In genomic region chr6:77461796-77462195, GRCh38 we compare ENCODE assay signal across 16 cellular contexts. TPM values are rescaled to one million over a fixed set of nuclear protein-coding genes. Genes with fewer than 3 reads are reported as not detected.
A peak's percentile ranks its signal among the peaks of the same experiment; 100 is the strongest.
DNase-seq lines count a peak whose midpoint lies in the region; TF ChIP-seq lines count a peak whose summit lies in the region.
"Had no signal": no experiment of that assay in that cellular context is flagged by ENCODE, and none has a peak within 500 bp of the region (broad histone marks: within the 10 kb centered on the region; RNA-seq: fewer than 3 reads in every experiment).

No MANE protein-coding gene starts in this region.

- WGBS in hepatocyte (ENCODE audit: low lambda C conversion rate, missing lambda C conversion rate): 69% methylated on average over 8 of the region's 8 CpGs

- H4K20me1 ChIP-seq in hepatocyte (ENCODE audit: insufficient read depth, poor library complexity, severe bottlenecking): no peaks in the 10 kb centered on the region

- H3K9me2 ChIP-seq in hepatocyte (replicated peaks; ENCODE audit: insufficient read depth): no peaks in the 10 kb centered on the region

- in situ Hi-C loops in astrocyte of the cerebellum (cut with HindIII; ENCODE audit: low sequenced_read_pairs): no loop called here

- H3K9me3 ChIP-seq in hepatocyte (ENCODE audit: low read depth): no peaks in the 10 kb centered on the region

- no peaks in the 10 kb centered on the region for H3K36me3 ChIP-seq in hepatocyte (replicated peaks; ENCODE audit: insufficient read depth, low read depth)

- H3K79me2 ChIP-seq in hepatocyte: no peaks in the 10 kb centered on the region

- no peak overlapping the region for H3K27ac ChIP-seq in hepatocyte
- H3K27ac ChIP-seq: RWPE1 had no signal

- TF ChIP-seq CTCF in HFF-Myc (IDR thresholded peaks at IDR 0.05; ENCODE audit: low read depth, low read length, missing control alignments) (no peak), astrocyte of the cerebellum (IDR thresholded peaks at IDR 0.05; ENCODE audit: low read depth, low read length, missing control alignments) (no peak), hepatocyte (IDR thresholded peaks at IDR 0.05; ENCODE audit: poor library complexity) (no peak)

- H2AFZ ChIP-seq in hepatocyte: no peak overlapping the region

- peak overlapping the region; percentile 96 for H3K4me2 ChIP-seq in hepatocyte

- H3K27me3 ChIP-seq in hepatocyte: peaks cover 40% of the 10 kb centered on the region

- peaks cover 11% of the 10 kb centered on the region for H3K4me1 ChIP-seq in hepatocyte (ENCODE audit: insufficient read depth)

- DNase-seq in HFF-Myc (ENCODE audit: extremely low read depth, low read depth) (no peak), astrocyte of the cerebellum (ENCODE audit: low read depth) (no peak), hepatocyte (ENCODE audit: low spot score) (no peak), retina (peak; percentile 20), COLO668 (lab: John Stamatoyannopoulos, UW; ENCODE audit: unreplicated experiment) (no peak), epidermal melanocyte (ENCODE audit: insufficient read length, low spot score) (no peak), germinal center (ENCODE audit: low spot score) (no peak)
- DNase-seq in stimulated activated CD4-positive, alpha-beta T cell treated with anti-CD3 and anti-CD28 coated beads, Interleukin-4, amount 100 ng/mL, for 24 hours: no peak
- DNase-seq: activated CD4-positive, CD25-positive, alpha-beta regulatory T cell treated with anti-CD3 and anti-CD28 coated beads, Interleukin-2, amount 50 U/mL, for 72 hours; activated effector memory CD4-positive, alpha-beta T cell treated with anti-CD3 and anti-CD28 coated beads, Interleukin-2, amount 50 U/mL, for 16 hours; AML-193; NCI-H146; NCI-H2227 treated with DMSO at 0.1 percent for 48 hours; T-helper 2 cell had no signal

- H3K4me3 ChIP-seq in HFF-Myc (replicated peaks; ENCODE audit: low read depth, low read length) (peak overlapping the region; percentile 51), astrocyte of the cerebellum (ENCODE audit: low read depth, low read length) (peak overlapping the region; percentile 52), hepatocyte (no peak overlapping the region)

RNA-seq across cellular contexts. Expression of gene HTR1B, which starts 1.5 kb away (rescaled TPM):
- total RNA-seq in hepatocyte: 0.36 and 0.47 TPM in 2 replicates
- not detected in 2 replicates for polyA plus RNA-seq in hepatocyte
- total RNA-seq: left lobe of liver had no signal
